12 cellular contexts compared by ENCODE assay signal in genomic region chr22:42340695-42341383, GRCh38.
DNase-seq lines count a peak whose midpoint lies in the region; ATAC-seq and TF ChIP-seq lines count a peak whose summit lies in the region.
"Had no signal": no experiment of that assay in that cellular context is flagged by ENCODE, and none has a peak within 500 bp of the region (broad histone marks: within the 10 kb centered on the region; RNA-seq: fewer than 3 reads in every experiment).

No MANE protein-coding gene starts in this region.

- H3K27ac ChIP-seq in CD8-positive, alpha-beta T cell (ENCODE audit: low read depth, low read length): no peak overlapping the region
- H3K27ac ChIP-seq in Peyer's patch: no peak overlapping the region
- H3K27ac ChIP-seq: left lung, VCaP had no signal

- intact Hi-C loops in CD8-positive, alpha-beta T cell (cut with DNase I, micrococcal nuclease): no loop called here

- H3K36me3 Mint-ChIP-seq in CD8-positive, alpha-beta T cell: no peaks in the 10 kb centered on the region
- no peaks in the 10 kb centered on the region for H3K36me3 Mint-ChIP-seq in activated naive CD8-positive, alpha-beta T cell treated with anti-CD3 and anti-CD28 coated beads for 36 hours

- peaks cover 6% of the 10 kb centered on the region for H3K4me1 ChIP-seq in CD8-positive, alpha-beta T cell (ENCODE audit: insufficient read depth, low read length)
- H3K4me1 ChIP-seq in Peyer's patch: peaks cover 0 to 23% (median 3%) of the 10 kb centered on the region in 4 donors

- H3K9me3 Mint-ChIP-seq in CD8-positive, alpha-beta T cell: no peaks in the 10 kb centered on the region
- no peaks in the 10 kb centered on the region for H3K9me3 Mint-ChIP-seq in activated naive CD8-positive, alpha-beta T cell treated with anti-CD3 and anti-CD28 coated beads for 36 hours

- no peaks in the 10 kb centered on the region for H3K27me3 Mint-ChIP-seq in CD8-positive, alpha-beta T cell (ENCODE audit: low read depth)
- H3K27me3 Mint-ChIP-seq in activated naive CD8-positive, alpha-beta T cell treated with anti-CD3 and anti-CD28 coated beads for 36 hours: no peaks in the 10 kb centered on the region

- CTCF ChIA-PET in CD8-positive, alpha-beta T cell (lab: Charles Lee): no interaction called here

- no peak overlapping the region for H3K27ac Mint-ChIP-seq in CD8-positive, alpha-beta T cell
- H3K27ac Mint-ChIP-seq in activated naive CD8-positive, alpha-beta T cell treated with anti-CD3 and anti-CD28 coated beads for 36 hours: no peak overlapping the region
- H3K27ac Mint-ChIP-seq: progenitor cell of endocrine pancreas had no signal

- POLR2A ChIA-PET in CD8-positive, alpha-beta T cell (lab: Charles Lee): no interaction called here

- H3K4me3 Mint-ChIP-seq in CD8-positive, alpha-beta T cell: peak overlapping the region; percentile 42
- peak overlapping the region; percentile 12 for H3K4me3 Mint-ChIP-seq in activated naive CD8-positive, alpha-beta T cell treated with anti-CD3 and anti-CD28 coated beads for 36 hours

- no peaks in the 10 kb centered on the region for H3K27me3 ChIP-seq in CD8-positive, alpha-beta T cell (ENCODE audit: insufficient read depth, low read length)
- H3K27me3 ChIP-seq in Peyer's patch: no peaks in the 10 kb centered on the region

- ATAC-seq in CD8-positive, alpha-beta T cell: no peak
- ATAC-seq in HG02623 (IDR thresholded peaks at IDR 0.05; ENCODE audit: unreplicated experiment): no peak
- ATAC-seq in GM21717 (IDR thresholded peaks at IDR 0.05; ENCODE audit: unreplicated experiment): no peak
- ATAC-seq: left lung had no signal

- no peaks in the 10 kb centered on the region for H3K36me3 ChIP-seq in CD8-positive, alpha-beta T cell (ENCODE audit: insufficient read depth, low read length)
- no peaks in the 10 kb centered on the region for H3K36me3 ChIP-seq in Peyer's patch
- H3K36me3 ChIP-seq: left lung had no signal

- peaks cover 15% of the 10 kb centered on the region for H3K4me1 Mint-ChIP-seq in CD8-positive, alpha-beta T cell (ENCODE audit: low read depth)
- peaks cover 8% of the 10 kb centered on the region for H3K4me1 Mint-ChIP-seq in activated naive CD8-positive, alpha-beta T cell treated with anti-CD3 and anti-CD28 coated beads for 36 hours

- in situ Hi-C loops in KBM-7 (cut with MboI; ENCODE audit: low pct_unique_long_range_greater_than_20kb, low sequenced_read_pairs): no loop called here

- no peak overlapping the region for H3K4me3 ChIP-seq in CD8-positive, alpha-beta T cell (ENCODE audit: low read depth, low read length)
- H3K4me3 ChIP-seq in Peyer's patch: no peak overlapping the region
- H3K4me3 ChIP-seq: left lung had no signal

- no peak for TF ChIP-seq CTCF in CD8-positive, alpha-beta T cell (IDR thresholded peaks at IDR 0.05)
- no peak for TF ChIP-seq CTCF in Peyer's patch (IDR thresholded peaks at IDR 0.05)

- no peaks in the 10 kb centered on the region for H3K9me3 ChIP-seq in CD8-positive, alpha-beta T cell (ENCODE audit: low read length)
- no peaks in the 10 kb centered on the region for H3K9me3 ChIP-seq in Peyer's patch
- H3K9me3 ChIP-seq: left lung had no signal

- no peak for TF ChIP-seq POLR2A in Peyer's patch (IDR thresholded peaks at IDR 0.05)

- DNase-seq in CD8-positive, alpha-beta T cell: no peak
- DNase-seq in NCI-H1092 (lab: John Stamatoyannopoulos, UW): peak; percentile 74
- no peak for DNase-seq in activated naive CD8-positive, alpha-beta T cell treated with anti-CD3 and anti-CD28 coated beads for 36 hours
- DNase-seq in left kidney (ENCODE audit: low read depth, low spot score): peak; percentile 74
- no peak for DNase-seq in KBM-7
- DNase-seq in Peyer's patch: no peak
- DNase-seq: MM.1S had no signal

Comparison
In these comparisons a context has a peak if more than half of its experiments do, and no peak if none do; other contexts are left out.
1. DNase-seq: peak in NCI-H1092 (single experiment) and left kidney (single experiment); none in CD8-positive, alpha-beta T cell (0 of 7), activated naive CD8-positive, alpha-beta T cell treated with anti-CD3 and anti-CD28 coated beads for 36 hours (single experiment), KBM-7 (single experiment) and Peyer's patch (0 of 3).